22 cellular contexts compared by ENCODE assay signal in the genomic region with DNA sequence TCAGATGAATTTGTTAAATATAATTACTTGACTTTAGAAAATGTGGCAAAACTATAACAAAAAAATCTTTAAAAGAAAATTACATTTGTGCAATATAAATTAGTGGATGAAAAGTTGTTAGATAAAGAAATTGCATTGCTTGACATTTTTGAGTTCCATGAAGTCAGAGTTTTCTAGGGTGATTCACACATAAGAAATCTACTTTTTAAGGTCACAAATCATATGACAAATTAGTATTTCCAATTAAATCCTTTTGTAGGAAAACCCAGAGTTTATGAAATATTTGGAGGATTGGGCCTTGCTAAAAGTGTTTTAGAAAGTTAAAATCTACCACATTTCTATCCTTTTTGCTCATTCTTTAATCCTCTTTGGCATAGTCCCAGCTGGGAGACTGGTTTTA.
"Had no signal": no experiment of that assay in that cellular context is flagged by ENCODE, and none has a peak within 500 bp of the region (broad histone marks: within the 10 kb centered on the region; RNA-seq: fewer than 3 reads in every experiment).

No MANE protein-coding gene starts in this region.

- H3K36me3 ChIP-seq: esophagus muscularis mucosa, lower lobe of right lung, neutrophil, right atrium auricular region, tibial artery had no signal

- H3K4me3 ChIP-seq: coronary artery, esophagus muscularis mucosa, lower lobe of right lung, mucosa of descending colon, right atrium auricular region, smooth muscle cell, testis, tibial artery had no signal

- DNase-seq: dermis blood vessel endothelial cell; effector memory CD4-positive, alpha-beta T cell; hypothalamus; immature natural killer cell; left ventricle myocardium superior; lower lobe of right lung; mucosa of descending colon; naive B cell; stimulated activated CD4-positive, alpha-beta T cell treated with anti-CD3 and anti-CD28 coated beads, Interleukin-12 subunit alpha, Interleukin-12 subunit beta, amount 100 ng/mL, for 4 hours; stimulated activated CD4-positive, alpha-beta T cell treated with anti-CD3 and anti-CD28 coated beads, Interleukin-1b, Interleukin-23, amount 100 ng/mL, for 48 hours; stimulated activated CD4-positive, alpha-beta T cell treated with anti-CD3 and anti-CD28 coated beads, Interleukin-4, amount 100 ng/mL, for 1 hour; stimulated activated CD8-positive, alpha-beta memory T cell treated with anti-CD3 and anti-CD28 coated beads, Interleukin-4, amount 100 ng/mL, for 48 hours; stimulated activated naive CD4-positive, alpha-beta T cell; stimulated activated naive CD8-positive, alpha-beta T cell treated with anti-CD3 and anti-CD28 coated beads, Interleukin-15, amount 100 ng/mL, for 72 hours; testis; tibial artery had no signal

- H3K9me3 ChIP-seq: esophagus muscularis mucosa, lower lobe of right lung, mucosa of descending colon, neutrophil, right atrium auricular region, testis, tibial artery had no signal

- H3K27ac ChIP-seq: coronary artery, esophagus muscularis mucosa, lower lobe of right lung, neutrophil, parathyroid adenoma, right atrium auricular region, testis, tibial artery had no signal

- H3K27me3 ChIP-seq: esophagus muscularis mucosa, neutrophil, right atrium auricular region, testis, tibial artery had no signal

- H3K4me1 ChIP-seq: lower lobe of right lung, parathyroid adenoma, right atrium auricular region, testis, tibial artery had no signal

- H3K9ac ChIP-seq: parathyroid adenoma had no signal
